22 cellular contexts compared by ENCODE assay signal in the genomic region with DNA sequence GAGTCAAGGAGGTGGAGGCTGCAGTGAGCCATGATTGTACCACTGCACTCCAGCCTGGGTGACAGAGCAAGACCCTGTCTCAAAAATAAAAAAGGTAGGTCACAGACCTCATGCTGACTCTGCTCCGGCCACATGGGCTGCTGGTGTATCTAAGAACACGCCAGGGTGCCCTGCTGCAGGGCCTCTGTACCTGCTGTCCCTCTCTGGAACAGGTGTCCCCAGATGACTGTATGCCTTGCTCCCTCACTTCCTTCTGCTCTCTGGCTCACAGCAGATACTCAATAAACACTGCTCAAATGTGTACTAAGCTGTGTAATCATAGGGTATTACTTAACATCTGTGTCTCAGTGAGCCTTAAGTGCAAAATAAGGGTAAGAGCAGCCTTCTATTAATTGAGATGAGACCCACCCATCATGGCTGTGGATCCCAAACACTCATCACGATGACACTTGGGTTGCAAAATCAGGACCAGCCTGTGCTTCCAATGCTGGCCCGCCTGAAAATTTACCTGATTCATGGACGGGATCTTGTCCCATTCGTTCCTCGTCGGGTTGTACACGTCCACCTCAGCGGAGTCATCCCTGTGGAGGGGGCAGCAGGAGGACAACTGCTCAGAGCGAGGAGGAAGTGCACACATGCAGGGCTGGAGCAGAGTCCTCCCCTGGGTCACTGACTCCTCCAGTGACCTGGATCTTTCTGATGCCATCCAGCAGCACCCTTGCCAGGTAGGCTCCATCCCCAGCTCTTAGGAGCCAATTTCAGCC. TPM values are rescaled to one million over a fixed set of nuclear protein-coding genes. Genes with fewer than 3 reads are reported as not detected.
DNase-seq lines count a peak whose midpoint lies in the region; ATAC-seq and TF ChIP-seq lines count a peak whose summit lies in the region.
"Had no signal": no experiment of that assay in that cellular context is flagged by ENCODE, and none has a peak within 500 bp of the region (broad histone marks: within the 10 kb centered on the region; RNA-seq: fewer than 3 reads in every experiment).

No MANE protein-coding gene starts in this region.

- no peaks in the 10 kb centered on the region for H3K9me3 Mint-ChIP-seq in activated T-cell treated with anti-CD3 and anti-CD28 coated beads, Interleukin-2, amount 50 U/mL, for 72 hours
- H3K9me3 Mint-ChIP-seq in effector memory CD8-positive, alpha-beta T cell = no peaks in the 10 kb centered on the region
- H3K9me3 Mint-ChIP-seq: CD4-positive, CD25-positive, alpha-beta regulatory T cell; GM23338 had no signal

- peaks cover 7 to 14% of the 10 kb centered on the region in 2 donors for H3K36me3 Mint-ChIP-seq in activated T-cell treated with anti-CD3 and anti-CD28 coated beads, Interleukin-2, amount 50 U/mL, for 72 hours (ENCODE audit: insufficient read depth in 2 of 2)
- H3K36me3 Mint-ChIP-seq in effector memory CD8-positive, alpha-beta T cell (ENCODE audit: insufficient read depth) = peaks cover 72% of the 10 kb centered on the region

- ATAC-seq in activated T-cell treated with anti-CD3 and anti-CD28 coated beads, Interleukin-2, amount 50 U/mL, for 72 hours (replicated peaks in 1 of 2) = no peak
- no peak for ATAC-seq in effector memory CD8-positive, alpha-beta T cell (replicated peaks)
- no peak for ATAC-seq in lower lobe of right lung
- ATAC-seq: GM23338, Panc1 had no signal

- H2AFZ ChIP-seq in osteoblast (ENCODE audit: low read length) = no peak overlapping the region
- H2AFZ ChIP-seq: GM23338 had no signal

- H3K27me3 ChIP-seq in osteoblast (ENCODE audit: insufficient read depth, low read length) = no peaks in the 10 kb centered on the region
- no peaks in the 10 kb centered on the region for H3K27me3 ChIP-seq in lower lobe of right lung (ENCODE audit: low read depth)

- H3K36me3 ChIP-seq in osteoblast (ENCODE audit: insufficient read depth, low read length) = peaks cover 80% of the 10 kb centered on the region
- H3K36me3 ChIP-seq in lower lobe of right lung = peaks cover 85% of the 10 kb centered on the region

- peaks cover 92% of the 10 kb centered on the region for H3K79me2 ChIP-seq in osteoblast (ENCODE audit: insufficient read depth, low read length)

- H3K4me3 Mint-ChIP-seq in activated T-cell treated with anti-CD3 and anti-CD28 coated beads, Interleukin-2, amount 50 U/mL, for 72 hours = no peak overlapping the region
- no peak overlapping the region for H3K4me3 Mint-ChIP-seq in effector memory CD8-positive, alpha-beta T cell
- H3K4me3 Mint-ChIP-seq: CD4-positive, CD25-positive, alpha-beta regulatory T cell; GM23338 had no signal

- DNase-seq in activated T-cell treated with anti-CD3 and anti-CD28 coated beads, Interleukin-2, amount 50 U/mL, for 72 hours = no peak
- DNase-seq in activated T-cell treated with anti-CD3 and anti-CD28 coated beads, Interleukin-2, amount 50 U/mL, for 48 hours = no peak
- DNase-seq in NCI-H69 (lab: John Stamatoyannopoulos, UW) = peak; percentile 58
- no peak for DNase-seq in effector memory CD8-positive, alpha-beta T cell
- DNase-seq in osteoblast (ENCODE audit: insufficient read length, low spot score, missing footprints) = peak; percentile 80
- DNase-seq in lower lobe of right lung = no peak
- no peak for DNase-seq in DMS114 treated with DMSO at 0.1 percent for 48 hours (lab: John Stamatoyannopoulos, UW; ENCODE audit: unreplicated experiment)
- no peak for DNase-seq in LoVo (ENCODE audit: low spot score)
- DNase-seq: Calu3; CD4-positive, CD25-positive, alpha-beta regulatory T cell; DND-41; GDM1; MM.1S; NCI-H1105 treated with DMSO at 0.1 percent for 48 hours; NCI-H187; NCI-H446 treated with DMSO at 0.1 percent for 48 hours; NCI-H774; Right ventricle myocardium superior had no signal

- H3K9me3 ChIP-seq in osteoblast (ENCODE audit: low read depth, low read length) = no peaks in the 10 kb centered on the region
- H3K9me3 ChIP-seq in lower lobe of right lung = no peaks in the 10 kb centered on the region

- peak overlapping the region; percentile 42 for H3K27ac Mint-ChIP-seq in activated T-cell treated with anti-CD3 and anti-CD28 coated beads, Interleukin-2, amount 50 U/mL, for 72 hours
- H3K27ac Mint-ChIP-seq in effector memory CD8-positive, alpha-beta T cell = peak overlapping the region; percentile 62 to 66
- H3K27ac Mint-ChIP-seq: GM23338 had no signal

- TF ChIP-seq CTCF in osteoblast (IDR thresholded peaks at IDR 0.05; ENCODE audit: extremely low read depth, low read depth, low read length) (no peak), lower lobe of right lung (IDR thresholded peaks at IDR 0.05) (no peak)

- H3K4me2 ChIP-seq in osteoblast (ENCODE audit: insufficient read depth, low read length) = no peak overlapping the region
- H3K4me2 ChIP-seq: GM23338, KMS-11 had no signal

- peaks cover 47% of the 10 kb centered on the region for H3K4me1 Mint-ChIP-seq in activated T-cell treated with anti-CD3 and anti-CD28 coated beads, Interleukin-2, amount 50 U/mL, for 72 hours (ENCODE audit: low read depth)
- peaks cover 30 to 31% of the 10 kb centered on the region in 2 donors for H3K4me1 Mint-ChIP-seq in effector memory CD8-positive, alpha-beta T cell (ENCODE audit: low read depth in 2 of 2)

- H3K27ac ChIP-seq in osteoblast (ENCODE audit: low read depth, low read length) (no peak overlapping the region), lower lobe of right lung (no peak overlapping the region)
- H3K27ac ChIP-seq: KMS-11 had no signal

- peaks cover 85% of the 10 kb centered on the region for H4K20me1 ChIP-seq in osteoblast (ENCODE audit: insufficient read depth, low read length)

- H3K4me3 ChIP-seq in osteoblast (ENCODE audit: insufficient read depth, low read length) (no peak overlapping the region), lower lobe of right lung (no peak overlapping the region)
- H3K4me3 ChIP-seq: GM23338 had no signal

- peaks cover 12% of the 10 kb centered on the region for H3K4me1 ChIP-seq in osteoblast (ENCODE audit: insufficient read depth, low read length)
- H3K4me1 ChIP-seq in lower lobe of right lung = peaks cover 55% of the 10 kb centered on the region

- H3K27me3 Mint-ChIP-seq in activated T-cell treated with anti-CD3 and anti-CD28 coated beads, Interleukin-2, amount 50 U/mL, for 72 hours (ENCODE audit: low read depth) = no peaks in the 10 kb centered on the region
- no peaks in the 10 kb centered on the region for H3K27me3 Mint-ChIP-seq in effector memory CD8-positive, alpha-beta T cell

- intact Hi-C loops in lower lobe of right lung (cut with DNase I) = no loop called here

RNA-seq across cellular contexts. Expression of gene KLHL21, which starts 7.5 kb away (rescaled TPM):
- total RNA-seq in activated T-cell treated with anti-CD3 and anti-CD28 coated beads, Interleukin-2, amount 50 U/mL, for 72 hours = 10 to 100 TPM; 24.2 to 26.1 TPM
- total RNA-seq in osteoblast (76.3 and 86.1 TPM in 2 replicates), lower lobe of right lung (22.6 TPM)

RNA-seq across cellular contexts. Expression of gene ZBTB48, which starts 15.4 kb away (rescaled TPM):
- total RNA-seq in activated T-cell treated with anti-CD3 and anti-CD28 coated beads, Interleukin-2, amount 50 U/mL, for 72 hours = 10 to 100 TPM; 39.2 to 50.6 TPM
- total RNA-seq in osteoblast (11.5 and 14.5 TPM in 2 replicates), lower lobe of right lung (36.5 TPM)

RNA-seq across cellular contexts. Expression of gene PHF13, which starts 18.4 kb away (rescaled TPM):
- total RNA-seq in activated T-cell treated with anti-CD3 and anti-CD28 coated beads, Interleukin-2, amount 50 U/mL, for 72 hours = 10 to 100 TPM; 16.5 to 19.3 TPM
- total RNA-seq in osteoblast (13.4 and 16.8 TPM in 2 replicates), lower lobe of right lung (10.2 TPM)

RNA-seq across cellular contexts. Expression of gene THAP3, which starts 29.5 kb away (rescaled TPM):
- 10 to 100 TPM; 27.0 to 30.5 TPM for total RNA-seq in activated T-cell treated with anti-CD3 and anti-CD28 coated beads, Interleukin-2, amount 50 U/mL, for 72 hours
- total RNA-seq in osteoblast (19.2 and 19.5 TPM in 2 replicates), lower lobe of right lung (15.7 TPM)

RNA-seq across cellular contexts. Expression of gene TAS1R1, which starts 40.1 kb away (rescaled TPM):
- not detected for total RNA-seq in activated T-cell treated with anti-CD3 and anti-CD28 coated beads, Interleukin-2, amount 50 U/mL, for 72 hours
- total RNA-seq in osteoblast (under 0.01 and 0.29 TPM in 2 replicates), lower lobe of right lung (0.27 TPM)
- total RNA-seq: A673; Calu3; CD4-positive, CD25-positive, alpha-beta regulatory T cell; GM23338; Right ventricle myocardium superior had no signal

Comparison
In these comparisons a context has a peak if more than half of its experiments do, and no peak if none do; other contexts are left out.
1. DNase-seq: peak in NCI-H69 (single experiment) and osteoblast (single experiment); none in activated T-cell treated with anti-CD3 and anti-CD28 coated beads, Interleukin-2, amount 50 U/mL, for 72 hours (0 of 2), activated T-cell treated with anti-CD3 and anti-CD28 coated beads, Interleukin-2, amount 50 U/mL, for 48 hours (0 of 2), effector memory CD8-positive, alpha-beta T cell (0 of 3), lower lobe of right lung (single experiment), DMS114 treated with DMSO at 0.1 percent for 48 hours (single experiment) and LoVo (single experiment).